In genomic region chr10:71583076-71583475, GRCh38 we compare ENCODE assay signal across 26 cellular contexts.
"Had no signal": no experiment of that assay in that cellular context is flagged by ENCODE, and none has a peak within 500 bp of the region (broad histone marks: within the 10 kb centered on the region; RNA-seq: fewer than 3 reads in every experiment).

No MANE protein-coding gene starts in this region.

- H3K4me3 ChIP-seq: left lung, lower lobe of right lung, ovary, right atrium auricular region, right lobe of liver, smooth muscle cell, stomach, testis, thyroid gland, transverse colon, upper lobe of left lung had no signal

- H3K27ac Mint-ChIP-seq: naive thymus-derived CD8-positive, alpha-beta T cell; nephron; progenitor cell of endocrine pancreas; stimulated activated memory B cell treated with anti-CD40 and anti-IgM and Interleukin-4, amounts not matched to agents 10 μg/mL and 1 μg/mL and 100 μg/mL, for 72 hours had no signal

- H3K4me1 Mint-ChIP-seq: stimulated activated memory B cell treated with anti-CD40 and anti-IgM and Interleukin-4, amounts not matched to agents 10 μg/mL and 1 μg/mL and 100 μg/mL, for 72 hours had no signal

- H3K36me3 Mint-ChIP-seq: naive thymus-derived CD8-positive, alpha-beta T cell; stimulated activated memory B cell treated with anti-CD40 and anti-IgM and Interleukin-4, amounts not matched to agents 10 μg/mL and 1 μg/mL and 100 μg/mL, for 72 hours had no signal

- H3K9me3 ChIP-seq: left lung, lower lobe of right lung, neutrophil, ovary, right atrium auricular region, right lobe of liver, stomach, testis, thyroid gland, transverse colon, upper lobe of left lung had no signal

- DNase-seq: hippocampal formation; left colon; left lung; lower lobe of right lung; mammary epithelial cell; mesenchymal stem cell; occipital lobe; ovary; right lobe of liver; stimulated activated CD4-positive, alpha-beta T cell treated with anti-CD3 and anti-CD28 coated beads, Interleukin-1b, Interleukin-23, amount 100 ng/mL, for 48 hours; stimulated activated CD4-positive, alpha-beta T cell treated with anti-CD3 and anti-CD28 coated beads, Interleukin-2, amount 100 ng/mL, for 48 hours; stimulated activated CD4-positive, alpha-beta T cell treated with anti-CD3 and anti-CD28 coated beads, Interleukin-4, amount 100 ng/mL, for 4 hours; stimulated activated CD8-positive, alpha-beta memory T cell treated with anti-CD3 and anti-CD28 coated beads, Interleukin-4, amount 100 ng/mL, for 48 hours; stimulated activated naive CD4-positive, alpha-beta T cell treated with Interleukin-2 at 50 U/mL for 16 hours; stomach; testis; thyroid gland; transverse colon; upper lobe of left lung had no signal

- H3K27me3 ChIP-seq: ovary, right atrium auricular region, right lobe of liver, testis, thyroid gland, upper lobe of left lung had no signal

- H3K36me3 ChIP-seq: left lung, lower lobe of right lung, neutrophil, ovary, right atrium auricular region, right lobe of liver, stomach, thyroid gland, transverse colon, upper lobe of left lung had no signal

- H3K4me1 ChIP-seq: left lung, lower lobe of right lung, right atrium auricular region, stomach, testis, thyroid gland, transverse colon, upper lobe of left lung had no signal

- H3K9me3 Mint-ChIP-seq: naive thymus-derived CD8-positive, alpha-beta T cell; nephron; stimulated activated memory B cell treated with anti-CD40 and anti-IgM and Interleukin-4, amounts not matched to agents 10 μg/mL and 1 μg/mL and 100 μg/mL, for 72 hours had no signal

- H3K4me3 Mint-ChIP-seq: naive thymus-derived CD8-positive, alpha-beta T cell; nephron; stimulated activated memory B cell treated with anti-CD40 and anti-IgM and Interleukin-4, amounts not matched to agents 10 μg/mL and 1 μg/mL and 100 μg/mL, for 72 hours had no signal

- H3K27ac ChIP-seq: left lung, lower lobe of right lung, neutrophil, ovary, right atrium auricular region, right lobe of liver, stomach, testis, thyroid gland, transverse colon, upper lobe of left lung had no signal

- H3K4me2 ChIP-seq: smooth muscle cell had no signal

- ATAC-seq: left colon; left lung; lower lobe of right lung; naive thymus-derived CD8-positive, alpha-beta T cell; right lobe of liver; stimulated activated memory B cell treated with anti-CD40 and anti-IgM and Interleukin-4, amounts not matched to agents 10 μg/mL and 1 μg/mL and 100 μg/mL, for 72 hours had no signal
